Comparison of ENCODE assay signal across 27 cellular contexts in genomic region chr12:43169115-43169681, GRCh38.
DNase-seq lines count a peak whose midpoint lies in the region; ATAC-seq and TF ChIP-seq lines count a peak whose summit lies in the region.
"Had no signal": no experiment of that assay in that cellular context is flagged by ENCODE, and none has a peak within 500 bp of the region (broad histone marks: within the 10 kb centered on the region; RNA-seq: fewer than 3 reads in every experiment).

No MANE protein-coding gene starts in this region.

- H3K79me2 ChIP-seq in GM23248 (ENCODE audit: insufficient read depth) (no peaks in the 10 kb centered on the region), PC-3 (ENCODE audit: low read length) (no peaks in the 10 kb centered on the region), smooth muscle cell (ENCODE audit: low read depth) (no peaks in the 10 kb centered on the region)

- peak; percentile 94 for ATAC-seq in PC-3
- ATAC-seq: CD8-positive, alpha-beta T cell had no signal

- H3K4me1 ChIP-seq in GM23248 (ENCODE audit: insufficient read depth), result no peaks in the 10 kb centered on the region
- H3K4me1 ChIP-seq in PC-3 (ENCODE audit: insufficient read depth, low read length), result peaks cover 10% of the 10 kb centered on the region; the same call in 1 of the 2 replicates
- peaks cover 3% of the 10 kb centered on the region for H3K4me1 ChIP-seq in smooth muscle cell (ENCODE audit: low read depth)
- H3K4me1 ChIP-seq: SJSA1 had no signal

- no peak overlapping the region for H3K27ac Mint-ChIP-seq in activated T-cell treated with anti-CD3 and anti-CD28 coated beads, Interleukin-2, amount 50 U/mL, for 24 hours
- H3K27ac Mint-ChIP-seq: B cell; CD8-positive, alpha-beta T cell; H9; IgD-negative memory B cell had no signal

- H3K4me1 Mint-ChIP-seq in activated T-cell treated with anti-CD3 and anti-CD28 coated beads, Interleukin-2, amount 50 U/mL, for 24 hours (ENCODE audit: low read depth), result no peaks in the 10 kb centered on the region
- H3K4me1 Mint-ChIP-seq: B cell, H9, IgD-negative memory B cell had no signal

- in situ Hi-C loops in GM23248 (cut with MboI), result no loop called here

- TF ChIP-seq CTCF in PC-3 (conservative IDR thresholded peaks at IDR 0.05; ENCODE audit: low read depth, low read length), result no peak
- TF ChIP-seq CTCF in fibroblast of the aortic adventitia (IDR thresholded peaks at IDR 0.05; ENCODE audit: insufficient read depth, low read length), result no peak
- no peak for TF ChIP-seq CTCF in smooth muscle cell (IDR thresholded peaks at IDR 0.05; ENCODE audit: borderline replicate concordance, insufficient read depth, poor library complexity, severe bottlenecking)

- no peaks in the 10 kb centered on the region for H4K20me1 ChIP-seq in GM23248 (ENCODE audit: insufficient read depth)
- no peaks in the 10 kb centered on the region for H4K20me1 ChIP-seq in PC-3 (ENCODE audit: low read length)
- no peaks in the 10 kb centered on the region for H4K20me1 ChIP-seq in smooth muscle cell (ENCODE audit: low read depth)

- H3K4me3 ChIP-seq in GM23248, result no peak overlapping the region
- no peak overlapping the region for H3K4me3 ChIP-seq in PC-3 (ENCODE audit: low read length)
- no peak overlapping the region for H3K4me3 ChIP-seq in fibroblast of the aortic adventitia (ENCODE audit: low read depth, low read length)
- H3K4me3 ChIP-seq in smooth muscle cell, result no peak overlapping the region
- H3K4me3 ChIP-seq: SJSA1 had no signal

- H3K4me2 ChIP-seq in GM23248 (ENCODE audit: unreplicated experiment) (no peak overlapping the region), PC-3 (ENCODE audit: low read length) (peak overlapping the region; percentile 12; the same call in 1 of the 2 replicates), smooth muscle cell (peak overlapping the region; percentile 46)
- H3K4me2 ChIP-seq: KMS-11 had no signal

- no peaks in the 10 kb centered on the region for H3F3A ChIP-seq in GM23248 (ENCODE audit: insufficient read depth)
- H3F3A ChIP-seq in PC-3 (ENCODE audit: low read length, unreplicated experiment), result no peaks in the 10 kb centered on the region
- no peaks in the 10 kb centered on the region for H3F3A ChIP-seq in smooth muscle cell (ENCODE audit: low read depth)

- POLR2A ChIA-PET in PC-3 (lab: Charles Lee; ENCODE audit: unreplicated experiment), result interaction anchor here (0.7 kb wide), 1 partner anchor 65 kb away, joined by 4 read pairs; no protein-coding TSS in a partner anchor

- intact Hi-C loops in PC-3 (cut with micrococcal nuclease), result loop anchor here (1.0 to 10.0 kb wide), 6 partner anchors 24 to 684 kb away; no protein-coding TSS in a partner anchor

- H3K27ac ChIP-seq in GM23248 (no peak overlapping the region), PC-3 (ENCODE audit: low read length) (no peak overlapping the region), smooth muscle cell (ENCODE audit: low read depth) (peak overlapping the region; percentile 17)
- H3K27ac ChIP-seq: C4-2B, KMS-11, SJSA1 had no signal

- CTCF ChIA-PET in PC-3 (lab: Charles Lee), result interaction anchor here (1.2 kb wide), 1 partner anchor 64 kb away, joined by 3 read pairs; no protein-coding TSS in a partner anchor

- H2AFZ ChIP-seq in GM23248 (peak overlapping the region; percentile 41), PC-3 (ENCODE audit: low read length) (0 out of 2 replicates have a peak overlapping the region, but pooled peaks have one; percentile 20), smooth muscle cell (ENCODE audit: low read depth) (peak overlapping the region; percentile 80)

- no TSS peak for BruUV-seq in PC-3 (replicated peaks; lab: Mats Ljungman, UMichigan)

- no peaks in the 10 kb centered on the region for H3K9me3 ChIP-seq in GM23248 (ENCODE audit: low read depth)
- no peaks in the 10 kb centered on the region for H3K9me3 ChIP-seq in PC-3 (ENCODE audit: low read length)
- no peaks in the 10 kb centered on the region for H3K9me3 ChIP-seq in smooth muscle cell (replicated peaks; ENCODE audit: low read depth)
- H3K9me3 ChIP-seq: SJSA1 had no signal

- WGBS in GM23248 (ENCODE audit: low coverage in 1 of 2, low lambda C conversion rate in 2 of 2, missing lambda C conversion rate in 2 of 2), 2 experiments, result 62 to 67% methylated on average over 3 of the region's 3 CpGs
- 53% methylated on average over 3 of the region's 3 CpGs for WGBS in smooth muscle cell (ENCODE audit: low lambda C conversion rate)

- no peaks in the 10 kb centered on the region for H3K9me3 Mint-ChIP-seq in activated T-cell treated with anti-CD3 and anti-CD28 coated beads, Interleukin-2, amount 50 U/mL, for 24 hours
- H3K9me3 Mint-ChIP-seq: CD8-positive, alpha-beta T cell; H9 had no signal

- no peak overlapping the region for H3K4me3 Mint-ChIP-seq in activated T-cell treated with anti-CD3 and anti-CD28 coated beads, Interleukin-2, amount 50 U/mL, for 24 hours
- H3K4me3 Mint-ChIP-seq: B cell; CD8-positive, alpha-beta T cell; H9; IgD-negative memory B cell had no signal

- no peaks in the 10 kb centered on the region for H3K36me3 ChIP-seq in GM23248 (ENCODE audit: low read depth)
- no peaks in the 10 kb centered on the region for H3K36me3 ChIP-seq in PC-3 (ENCODE audit: low read depth, low read length)
- H3K36me3 ChIP-seq in smooth muscle cell (ENCODE audit: low read depth), result no peaks in the 10 kb centered on the region
- H3K36me3 ChIP-seq: SJSA1 had no signal

- no peaks in the 10 kb centered on the region for H3K9me2 ChIP-seq in GM23248 (ENCODE audit: insufficient read depth)
- H3K9me2 ChIP-seq in PC-3 (replicated peaks; ENCODE audit: low read length), result no peaks in the 10 kb centered on the region

- H3K36me3 Mint-ChIP-seq in activated T-cell treated with anti-CD3 and anti-CD28 coated beads, Interleukin-2, amount 50 U/mL, for 24 hours (ENCODE audit: low read depth), result no peaks in the 10 kb centered on the region
- H3K36me3 Mint-ChIP-seq: CD8-positive, alpha-beta T cell; IgD-negative memory B cell had no signal

- DNase-seq in GM23248 (no peak), PC-3 (peak; percentile 33), fibroblast of the aortic adventitia (ENCODE audit: low read depth) (peak; percentile 6), smooth muscle cell (lab: John Stamatoyannopoulos, UW; ENCODE audit: unreplicated experiment) (no peak), HT-29 (ENCODE audit: low spot score) (no peak), DMS53 treated with DMSO at 0.1 percent for 48 hours (lab: John Stamatoyannopoulos, UW; ENCODE audit: unreplicated experiment) (no peak)
- no peak for DNase-seq in activated T-cell treated with anti-CD3 and anti-CD28 coated beads, Interleukin-2, amount 50 U/mL, for 24 hours
- DNase-seq: Caco-2; CD8-positive, alpha-beta T cell; DMS 273 treated with DMSO at 0.1 percent for 48 hours; DMS79 treated with DMSO at 0.1 percent for 48 hours; GF-D8; H9; NCI-H1092 treated with DMSO at 0.1 percent for 48 hours; NCI-H1436; NCI-H187; NCI-H2171 treated with DMSO at 0.1 percent for 48 hours; NCI-H345; NCI-H524; NCI-H748 treated with DMSO at 0.1 percent for 48 hours; Right ventricle myocardium superior; RPMI8226 had no signal

- H3K27me3 ChIP-seq in GM23248 (replicated peaks; ENCODE audit: insufficient read depth), result no peaks in the 10 kb centered on the region
- H3K27me3 ChIP-seq in PC-3 (ENCODE audit: low read length), result no peaks in the 10 kb centered on the region
- H3K27me3 ChIP-seq in smooth muscle cell (ENCODE audit: low read depth), result no peaks in the 10 kb centered on the region
- H3K27me3 ChIP-seq: SJSA1 had no signal

- no peaks in the 10 kb centered on the region for H3K27me3 Mint-ChIP-seq in activated T-cell treated with anti-CD3 and anti-CD28 coated beads, Interleukin-2, amount 50 U/mL, for 24 hours
- H3K27me3 Mint-ChIP-seq: B cell had no signal

- H3K9ac ChIP-seq in GM23248, result no peak overlapping the region
- no peak overlapping the region for H3K9ac ChIP-seq in PC-3 (ENCODE audit: low read length)
- H3K9ac ChIP-seq in smooth muscle cell (ENCODE audit: low read depth), result no peak overlapping the region
- H3K9ac ChIP-seq: KMS-11 had no signal

Comparison
In these comparisons a context has a peak if more than half of its experiments do, and no peak if none do; other contexts are left out.
1. DNase-seq: peak in PC-3 (single experiment) and fibroblast of the aortic adventitia (single experiment); none in GM23248 (single experiment), smooth muscle cell (single experiment), HT-29 (single experiment), DMS53 treated with DMSO at 0.1 percent for 48 hours (single experiment) and activated T-cell treated with anti-CD3 and anti-CD28 coated beads, Interleukin-2, amount 50 U/mL, for 24 hours (single experiment).
2. H2AFZ ChIP-seq: peak in every context shown above with its lines; median percentile 80 in smooth muscle cell; 41 in GM23248; 20 in PC-3.